ENCODE assay signal across 16 cellular contexts in genomic region chr5:72540759-72541438, GRCh38. TPM values are rescaled to one million over a fixed set of nuclear protein-coding genes. Genes with fewer than 3 reads are reported as not detected.
"Had no signal": no experiment of that assay in that cellular context is flagged by ENCODE, and none has a peak within 500 bp of the region (broad histone marks: within the 10 kb centered on the region; RNA-seq: fewer than 3 reads in every experiment).

No MANE protein-coding gene starts in this region.

- H3K4me3 Mint-ChIP-seq: activated CD4-positive, alpha-beta T cell treated with anti-CD3 and anti-CD28 coated beads, Interleukin-2, amount 10 ng/mL, durations not matched to agents 7 days and 5 days; activated T-helper 17 cell treated with anti-CD3 and anti-CD28 coated beads, Interleukin-2, amount 50 U/mL, for 72 hours; naive B cell; stimulated activated naive CD8-positive, alpha-beta T cell treated with anti-CD3 and anti-CD28 coated beads, Interleukin-15, Interleukin-2, amounts not matched to agents 100 ng/mL and 50 ng/mL, for 24 hours; T-helper 17 cell had no signal

- H3K4me1 ChIP-seq: adrenal gland, prostate gland had no signal

- H3K9me3 ChIP-seq: adrenal gland, prostate gland, thoracic aorta had no signal

- H3K27ac ChIP-seq: adrenal gland, brain microvascular endothelial cell, prostate gland, thoracic aorta had no signal

- H3K4me1 Mint-ChIP-seq: activated CD4-positive, alpha-beta T cell treated with anti-CD3 and anti-CD28 coated beads, Interleukin-2, amount 10 ng/mL, durations not matched to agents 7 days and 5 days; activated T-helper 17 cell treated with anti-CD3 and anti-CD28 coated beads, Interleukin-2, amount 50 U/mL, for 72 hours; naive B cell; T-helper 17 cell had no signal

- H3K4me3 ChIP-seq: adrenal gland, prostate gland, thoracic aorta had no signal

- ATAC-seq: activated T-helper 17 cell treated with anti-CD3 and anti-CD28 coated beads, Interleukin-2, amount 50 U/mL, for 72 hours; T-helper 17 cell had no signal

- H3K27me3 ChIP-seq: adrenal gland, brain microvascular endothelial cell had no signal

- DNase-seq: activated CD4-positive, alpha-beta T cell treated with anti-CD3 and anti-CD28 coated beads, Interleukin-2, amount 10 ng/mL, durations not matched to agents 7 days and 5 days; activated CD4-positive, CD25-positive, alpha-beta regulatory T cell; activated naive CD4-positive, alpha-beta T cell treated with anti-CD3 and anti-CD28 coated beads, Interleukin-2, amount 50 U/mL, for 16 hours; activated T-cell treated with anti-CD3 and anti-CD28 coated beads for 4 hours; adrenal gland; brain microvascular endothelial cell; kidney glomerular epithelial cell; naive B cell; stimulated activated CD4-positive, alpha-beta T cell treated with anti-CD3 and anti-CD28 coated beads, Interleukin-4, amount 100 ng/mL, for 1 hour; stimulated activated CD8-positive, alpha-beta memory T cell treated with anti-CD3 and anti-CD28 coated beads, Interleukin-4, amount 100 ng/mL, for 48 hours; T-helper 17 cell had no signal

- H3K27ac Mint-ChIP-seq: activated CD4-positive, alpha-beta T cell treated with anti-CD3 and anti-CD28 coated beads, Interleukin-2, amount 10 ng/mL, durations not matched to agents 7 days and 5 days; activated T-helper 17 cell treated with anti-CD3 and anti-CD28 coated beads, Interleukin-2, amount 50 U/mL, for 72 hours; stimulated activated naive CD8-positive, alpha-beta T cell treated with anti-CD3 and anti-CD28 coated beads, Interleukin-15, Interleukin-2, amounts not matched to agents 100 ng/mL and 50 ng/mL, for 24 hours; T-helper 17 cell had no signal

- H3K27me3 Mint-ChIP-seq: activated T-helper 17 cell treated with anti-CD3 and anti-CD28 coated beads, Interleukin-2, amount 50 U/mL, for 72 hours had no signal

- H3K36me3 ChIP-seq: adrenal gland, brain microvascular endothelial cell, prostate gland, thoracic aorta had no signal

RNA-seq across cellular contexts. Expression of gene ZNF366, which starts 33.7 kb away (rescaled TPM):
- total RNA-seq: activated CD4-positive, alpha-beta T cell treated with anti-CD3 and anti-CD28 coated beads, Interleukin-2, amount 10 ng/mL, durations not matched to agents 7 days and 5 days; activated CD8-positive, alpha-beta memory T cell treated with anti-CD3 and anti-CD28 coated beads for 36 hours; activated T-helper 17 cell treated with anti-CD3 and anti-CD28 coated beads, Interleukin-2, amount 50 U/mL, for 72 hours had no signal
